In the genomic region with DNA sequence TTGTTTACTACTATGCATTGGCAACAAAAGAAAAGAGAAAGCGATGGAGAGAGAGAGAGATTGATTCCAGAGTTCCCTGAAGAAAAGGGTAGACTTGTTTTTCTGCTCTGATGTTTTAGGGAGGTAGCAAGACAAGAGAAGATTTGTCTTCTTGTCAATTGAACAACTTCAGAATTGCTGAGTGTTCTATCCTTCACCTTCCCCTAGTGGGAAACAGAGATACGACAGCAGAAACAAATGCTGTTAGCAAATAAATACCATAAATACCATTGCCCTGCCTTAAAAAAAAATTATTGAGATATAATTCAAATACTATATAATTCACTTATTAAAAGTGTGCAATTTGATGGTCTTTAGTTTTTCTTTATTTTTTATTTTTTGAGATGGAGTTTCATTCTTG, we compare ENCODE assay signal across 20 cellular contexts. TPM values are rescaled to one million over a fixed set of nuclear protein-coding genes. Genes with fewer than 3 reads are reported as not detected.
DNase-seq lines count a peak whose midpoint lies in the region; ATAC-seq and TF ChIP-seq lines count a peak whose summit lies in the region.
"Had no signal": no experiment of that assay in that cellular context is flagged by ENCODE, and none has a peak within 500 bp of the region (broad histone marks: within the 10 kb centered on the region; RNA-seq: fewer than 3 reads in every experiment).

No MANE protein-coding gene starts in this region.

- peaks cover 3% of the 10 kb centered on the region for H3K4me1 Mint-ChIP-seq in endodermal cell
- H3K4me1 Mint-ChIP-seq: CD14-positive monocyte had no signal

- 100% methylated on average over 1 to 2 of the region's 2 CpGs for WGBS in endodermal cell (ENCODE audit: insufficient coverage in 1 of 2, insufficient read length in 1 of 2), 2 experiments

- no peaks in the 10 kb centered on the region for H4K20me1 ChIP-seq in osteoblast (ENCODE audit: insufficient read depth, low read length)

- DNase-seq in ELR (ENCODE audit: low read depth) (peak; percentile 29), NAMALWA (ENCODE audit: low spot score) (peak; percentile 16), endodermal cell (no peak), osteoblast (ENCODE audit: insufficient read length, low spot score, missing footprints) (peak; percentile 26), HUDEP-2 (lab: John Stamatoyannopoulos, UW; ENCODE audit: unreplicated experiment in 76 of 76) (no peak), COLO829 (ENCODE audit: low spot score) (no peak)
- DNase-seq in effector memory CD4-positive, alpha-beta T cell, result no peak
- DNase-seq: GF-D8, GM23248, KG1, NCI-H1417 treated with DMSO at 0.1 percent for 48 hours, NCI-H187 treated with DMSO at 0.1 percent for 48 hours, NCI-H226, NCI-H524 treated with DMSO at 0.1 percent for 48 hours, PC-9, SJCRH30 had no signal

- no peak overlapping the region for H3K4me2 ChIP-seq in osteoblast (ENCODE audit: insufficient read depth, low read length)
- H3K4me2 ChIP-seq: PC-9 had no signal

- no peak for ATAC-seq in GM18511 (IDR thresholded peaks at IDR 0.05; ENCODE audit: unreplicated experiment)
- ATAC-seq: GM12878 had no signal

- TF ChIP-seq CTCF in endodermal cell (conservative IDR thresholded peaks at IDR 0.05), result peak; percentile 47
- no peak for TF ChIP-seq CTCF in osteoblast (IDR thresholded peaks at IDR 0.05; ENCODE audit: extremely low read depth, low read depth, low read length)

- H3K9me3 Mint-ChIP-seq in endodermal cell, result no peaks in the 10 kb centered on the region

- no peaks in the 10 kb centered on the region for H3K79me2 ChIP-seq in osteoblast (ENCODE audit: insufficient read depth, low read length)

- H3K4me1 ChIP-seq in endodermal cell (ENCODE audit: control insufficient read depth, insufficient read depth, low read length) (no peaks in the 10 kb centered on the region), osteoblast (ENCODE audit: insufficient read depth, low read length) (peaks cover 2% of the 10 kb centered on the region)
- no peaks in the 10 kb centered on the region for H3K4me1 ChIP-seq in effector memory CD4-positive, alpha-beta T cell (ENCODE audit: control insufficient read depth, insufficient read depth, low read length, poor library complexity, severe bottlenecking)
- H3K4me1 ChIP-seq: SJCRH30 had no signal

- no peaks in the 10 kb centered on the region for H3K36me3 Mint-ChIP-seq in endodermal cell (ENCODE audit: low read depth)
- H3K36me3 Mint-ChIP-seq: CD14-positive monocyte had no signal

- no peaks in the 10 kb centered on the region for H3K9me3 ChIP-seq in endodermal cell (ENCODE audit: control insufficient read depth, low read length)
- H3K9me3 ChIP-seq in osteoblast (ENCODE audit: low read depth, low read length), result no peaks in the 10 kb centered on the region
- H3K9me3 ChIP-seq in effector memory CD4-positive, alpha-beta T cell (ENCODE audit: control insufficient read depth, low read length), result no peaks in the 10 kb centered on the region
- H3K9me3 ChIP-seq: SJCRH30 had no signal

- no peak overlapping the region for H3K9ac ChIP-seq in endodermal cell (ENCODE audit: extremely low read depth, low read length, poor library complexity, severe bottlenecking)
- H3K9ac ChIP-seq: GM23248 had no signal

- H3K27ac ChIP-seq in endodermal cell (ENCODE audit: low read depth, low read length), result no peak overlapping the region
- H3K27ac ChIP-seq in osteoblast (ENCODE audit: low read depth, low read length), result no peak overlapping the region
- H3K27ac ChIP-seq in effector memory CD4-positive, alpha-beta T cell (ENCODE audit: insufficient read depth, low read length, poor library complexity, severe bottlenecking), result no peak overlapping the region
- H3K27ac ChIP-seq: GM23248, PC-9, RWPE1, SJCRH30 had no signal

- H2AFZ ChIP-seq in osteoblast (ENCODE audit: low read length), result no peak overlapping the region
- H2AFZ ChIP-seq: GM23248, PC-9 had no signal

- no peaks in the 10 kb centered on the region for H3K27me3 Mint-ChIP-seq in endodermal cell (ENCODE audit: insufficient read depth)

- H3K27ac Mint-ChIP-seq in endodermal cell, result no peak overlapping the region
- H3K27ac Mint-ChIP-seq: CD14-positive monocyte had no signal

- H3K4me3 Mint-ChIP-seq in endodermal cell, result no peak overlapping the region
- H3K4me3 Mint-ChIP-seq: CD14-positive monocyte had no signal

- H3K4me3 ChIP-seq in endodermal cell (ENCODE audit: low read length), result no peak overlapping the region
- H3K4me3 ChIP-seq in osteoblast (ENCODE audit: insufficient read depth, low read length), result no peak overlapping the region
- no peak overlapping the region for H3K4me3 ChIP-seq in effector memory CD4-positive, alpha-beta T cell (ENCODE audit: insufficient read depth, low read depth, low read length, poor library complexity, severe bottlenecking)
- H3K4me3 ChIP-seq: GM12878, GM23248, PC-9, SJCRH30 had no signal

- H3K27me3 ChIP-seq in endodermal cell (ENCODE audit: control insufficient read depth, insufficient read depth, low read length, poor library complexity, severe bottlenecking) (no peaks in the 10 kb centered on the region), osteoblast (ENCODE audit: insufficient read depth, low read length) (no peaks in the 10 kb centered on the region)
- no peaks in the 10 kb centered on the region for H3K27me3 ChIP-seq in effector memory CD4-positive, alpha-beta T cell (replicated peaks; ENCODE audit: control insufficient read depth, insufficient read depth, low read length, poor library complexity, severe bottlenecking)
- H3K27me3 ChIP-seq: SJCRH30 had no signal

- H3K36me3 ChIP-seq in endodermal cell (ENCODE audit: control insufficient read depth, insufficient read depth, low read length), result no peaks in the 10 kb centered on the region
- no peaks in the 10 kb centered on the region for H3K36me3 ChIP-seq in osteoblast (ENCODE audit: insufficient read depth, low read length)
- H3K36me3 ChIP-seq in effector memory CD4-positive, alpha-beta T cell (ENCODE audit: control insufficient read depth, insufficient read depth, low read length), result no peaks in the 10 kb centered on the region
- H3K36me3 ChIP-seq: SJCRH30 had no signal

RNA-seq across cellular contexts. Expression of gene HECW2, which starts 19.9 kb away (rescaled TPM):
- total RNA-seq in endodermal cell (10 to 100 TPM; 15.6 to 15.8 TPM), osteoblast (26.1 and 69.8 TPM in 2 replicates)
- 4.4 TPM for polyA plus RNA-seq in endodermal cell (2013, experiment 1 of 2)
- 5.9 TPM for polyA plus RNA-seq in endodermal cell (2013, experiment 2 of 2)

RNA-seq across cellular contexts. Expression of gene CCDC150, which starts 26.2 kb away (rescaled TPM):
- 10 to 100 TPM; 25.4 to 42.9 TPM for total RNA-seq in endodermal cell
- 39.1 TPM for polyA plus RNA-seq in endodermal cell (2013, experiment 1 of 2)
- 32.7 TPM for polyA plus RNA-seq in endodermal cell (2013, experiment 2 of 2)
- 5.8 and 8.5 TPM in 2 replicates for total RNA-seq in osteoblast
- polyA plus RNA-seq: CD14-positive monocyte had no signal

Comparison
In these comparisons a context has a peak if more than half of its experiments do, and no peak if none do; other contexts are left out.
1. DNase-seq: peak in ELR (single experiment), NAMALWA (single experiment) and osteoblast (single experiment); none in endodermal cell (single experiment), effector memory CD4-positive, alpha-beta T cell (0 of 3), HUDEP-2 (0 of 76) and COLO829 (single experiment).